17 cellular contexts compared by ENCODE assay signal in genomic region chr9:20295555-20295954, GRCh38.
A peak's percentile ranks its signal among the peaks of the same experiment; 100 is the strongest.
DNase-seq lines count a peak whose midpoint lies in the region; ATAC-seq and TF ChIP-seq lines count a peak whose summit lies in the region.
"Had no signal": no experiment of that assay in that cellular context is flagged by ENCODE, and none has a peak within 500 bp of the region (broad histone marks: within the 10 kb centered on the region; RNA-seq: fewer than 3 reads in every experiment).

No MANE protein-coding gene starts in this region.

- no peak for ATAC-seq in IMR-90 (ENCODE audit: low read depth)

- no peak for TF ChIP-seq EP300 in esophagus muscularis mucosa (IDR thresholded peaks at IDR 0.05)

- no peaks in the 10 kb centered on the region for H3K79me2 ChIP-seq in mammary epithelial cell (ENCODE audit: insufficient read depth, low read length)

- H2AFZ ChIP-seq in mammary epithelial cell (ENCODE audit: low read depth, low read length): peak overlapping the region; percentile 51
- H2AFZ ChIP-seq in IMR-90 (replicated peaks; ENCODE audit: low read length, poor library complexity): no peak overlapping the region
- H2AFZ ChIP-seq: GM23248 had no signal

- H2AK9ac ChIP-seq in IMR-90 (replicated peaks; ENCODE audit: low read depth, low read length, poor library complexity): no peak overlapping the region

- no peak overlapping the region for H3K14ac ChIP-seq in IMR-90 (replicated peaks; ENCODE audit: low read depth, low read length)

- no peak overlapping the region for H3K18ac ChIP-seq in IMR-90 (ENCODE audit: low read depth, low read length)

- H3K27ac ChIP-seq in mammary epithelial cell (ENCODE audit: insufficient read depth, low read depth, low read length): no peak overlapping the region
- H3K27ac ChIP-seq in IMR-90 (ENCODE audit: insufficient read depth, low read length): no peak overlapping the region
- H3K27ac ChIP-seq in esophagus muscularis mucosa (replicated peaks in 1 of 4): peak overlapping the region; percentile 0 to 47 (median 16)
- peak overlapping the region; percentile 8 to 21 for H3K27ac ChIP-seq in uterus
- H3K27ac ChIP-seq: GM23248 had no signal

- no peak overlapping the region for H3K4me2 ChIP-seq in mammary epithelial cell (ENCODE audit: insufficient read depth, low read depth, low read length)
- no peak overlapping the region for H3K4me2 ChIP-seq in IMR-90 (ENCODE audit: low read depth, low read length)

- no peak overlapping the region for H3K27ac Mint-ChIP-seq in MCF 10A (ENCODE audit: low read depth, unreplicated experiment)
- H3K27ac Mint-ChIP-seq: CD4-positive, alpha-beta memory T cell; HFFc6 had no signal

- H2AK5ac ChIP-seq in IMR-90 (ENCODE audit: low read depth, low read length): no peak overlapping the region

- no peaks in the 10 kb centered on the region for H3K27me3 ChIP-seq in mammary epithelial cell (ENCODE audit: insufficient read depth, low read length)
- H3K27me3 ChIP-seq in IMR-90 (ENCODE audit: control insufficient read depth, insufficient read depth, low read length): no peaks in the 10 kb centered on the region
- H3K27me3 ChIP-seq in esophagus muscularis mucosa: no peaks in the 10 kb centered on the region
- no peaks in the 10 kb centered on the region for H3K27me3 ChIP-seq in uterus

- H3K9me1 ChIP-seq in IMR-90 (ENCODE audit: insufficient read depth, low read length): peaks cover 11% of the 10 kb centered on the region

- WGBS in mammary epithelial cell (ENCODE audit: low coverage, missing lambda C conversion rate): 100% methylated on average over 1 of the region's 1 CpG
- WGBS in IMR-90 (ENCODE audit: extremely low coverage in 2 of 2, insufficient read length in 1 of 2), 2 experiments: no CpG with 5 or more reads among the region's 1 CpG
- WGBS in esophagus muscularis mucosa: 92% methylated on average over 1 of the region's 1 CpG

- POLR2A ChIA-PET in MCF 10A (lab: Yijun Ruan, JAX): no interaction called here
- POLR2A ChIA-PET in IMR-90 (lab: Charles Lee; ENCODE audit: unreplicated experiment): no interaction called here

- CTCF ChIA-PET in mammary epithelial cell (lab: Charles Lee; ENCODE audit: low non-redundant PET) (no interaction called here), MCF 10A (lab: Yijun Ruan, JAX) (no interaction called here), IMR-90 (lab: Yijun Ruan, JAX) (no interaction called here)

- H3K4ac ChIP-seq in IMR-90 (ENCODE audit: low read depth, low read length): peak overlapping the region; percentile 71; the same call in 1 of the 2 replicates

- dilution Hi-C loops in mammary epithelial cell (cut with HindIII; ENCODE audit: low sequenced_read_pairs) (no loop called here), IMR-90 (cut with HindIII; ENCODE audit: low sequenced_read_pairs, unreplicated experiment) (no loop called here)

- no peak overlapping the region for H3K4me3 ChIP-seq in mammary epithelial cell (replicated peaks in 1 of 3; ENCODE audit: insufficient read depth in 1 of 3, low read depth in 2 of 3, low read length in 3 of 3)
- H3K4me3 ChIP-seq in IMR-90 (ENCODE audit: insufficient read depth, low read depth, low read length): no peak overlapping the region
- no peak overlapping the region for H3K4me3 ChIP-seq in esophagus muscularis mucosa
- no peak overlapping the region for H3K4me3 ChIP-seq in uterus
- H3K4me3 ChIP-seq: GM23248, HAP-1 had no signal

- TF ChIP-seq POLR2A in IMR-90 (IDR thresholded peaks at IDR 0.05; ENCODE audit: low read depth, low read length): no peak
- TF ChIP-seq POLR2A in esophagus muscularis mucosa (IDR thresholded peaks at IDR 0.05; ENCODE audit: low read depth): no peak
- TF ChIP-seq POLR2A in uterus (IDR thresholded peaks at IDR 0.05): no peak

- H2BK5ac ChIP-seq in IMR-90 (ENCODE audit: low read depth, low read length, poor library complexity, severe bottlenecking): no peak overlapping the region

- H4K5ac ChIP-seq in IMR-90 (ENCODE audit: low read depth, low read length): no peak overlapping the region

- TF ChIP-seq CTCF in mammary epithelial cell (conservative IDR thresholded peaks at IDR 0.05 in 1 of 2, IDR thresholded peaks at IDR 0.05 in 1 of 2; ENCODE audit: extremely low read depth in 1 of 2, insufficient read depth in 1 of 2, low read depth in 1 of 2, low read length in 2 of 2) (no peak), MCF 10A (IDR thresholded peaks at IDR 0.05; ENCODE audit: unreplicated experiment) (no peak), IMR-90 (conservative IDR thresholded peaks at IDR 0.05; ENCODE audit: low read depth, low read length) (no peak), esophagus muscularis mucosa (IDR thresholded peaks at IDR 0.05) (no peak), uterus (IDR thresholded peaks at IDR 0.05) (no peak)

- H3K56ac ChIP-seq in IMR-90 (ENCODE audit: extremely low read depth, insufficient read depth, low read length): no peak overlapping the region

- H3K4me1 ChIP-seq in mammary epithelial cell (ENCODE audit: insufficient read depth, low read length): peaks cover 16% of the 10 kb centered on the region
- peaks cover 5% of the 10 kb centered on the region for H3K4me1 ChIP-seq in IMR-90 (ENCODE audit: control insufficient read depth, insufficient read depth, low read length)
- peaks cover 0 to 43% (median 32%) of the 10 kb centered on the region in 4 donors for H3K4me1 ChIP-seq in esophagus muscularis mucosa
- H3K4me1 ChIP-seq in uterus: peaks cover 0 to 4% of the 10 kb centered on the region in 2 donors
- H3K4me1 ChIP-seq: HAP-1 had no signal

- intact Hi-C loops in mammary epithelial cell (cut with micrococcal nuclease): no loop called here
- intact Hi-C loops in MCF 10A (cut with micrococcal nuclease): no loop called here
- intact Hi-C loops in IMR-90 (cut with micrococcal nuclease): no loop called here
- intact Hi-C loops in esophagus muscularis mucosa (cut with DNase I): no loop called here
- intact Hi-C loops in uterus (cut with DNase I; ENCODE audit: low total_unique reads): no loop called here

- H3K9me3 Mint-ChIP-seq in MCF 10A (ENCODE audit: unreplicated experiment): peaks cover 13% of the 10 kb centered on the region
- H3K9me3 Mint-ChIP-seq: HFFc6 had no signal

- H3K23ac ChIP-seq in IMR-90 (ENCODE audit: low read depth, low read length): no peak overlapping the region

- H3K4me1 Mint-ChIP-seq in MCF 10A (ENCODE audit: insufficient read depth, unreplicated experiment): peaks cover 6% of the 10 kb centered on the region

- no peaks in the 10 kb centered on the region for H3K9me3 ChIP-seq in mammary epithelial cell (replicated peaks; ENCODE audit: insufficient read depth, low read length)
- H3K9me3 ChIP-seq in IMR-90 (ENCODE audit: control insufficient read depth, insufficient read depth, low read length): no peaks in the 10 kb centered on the region
- H3K9me3 ChIP-seq in esophagus muscularis mucosa: no peaks in the 10 kb centered on the region
- H3K9me3 ChIP-seq in uterus: no peaks in the 10 kb centered on the region
- H3K9me3 ChIP-seq: HAP-1 had no signal

- H3K27me3 Mint-ChIP-seq in MCF 10A (ENCODE audit: insufficient read depth, unreplicated experiment): no peaks in the 10 kb centered on the region
- H3K27me3 Mint-ChIP-seq: CD4-positive, alpha-beta memory T cell had no signal

- H4K91ac ChIP-seq in IMR-90 (ENCODE audit: insufficient read depth, low read depth, low read length): peak overlapping the region; percentile 43; the same call in 1 of the 2 replicates

- no peak overlapping the region; a peak in 1 of 4 replicates for H4K8ac ChIP-seq in IMR-90 (ENCODE audit: low read depth in 2 of 2, low read length in 2 of 2)

- no peaks in the 10 kb centered on the region for H3K79me1 ChIP-seq in IMR-90 (ENCODE audit: low read depth in 1 of 2, low read length in 2 of 2)

- H2BK15ac ChIP-seq in IMR-90 (ENCODE audit: low read depth, low read length): no peak overlapping the region; the same call in 2 of the 3 replicates

- BruUV-seq in mammary epithelial cell (replicated peaks; lab: Mats Ljungman, UMichigan): no TSS peak
- BruUV-seq in MCF 10A (replicated peaks; lab: Mats Ljungman, UMichigan): no TSS peak
- no TSS peak for BruUV-seq in IMR-90 (replicated peaks; lab: Mats Ljungman, UMichigan)

- no peaks in the 10 kb centered on the region for H4K20me1 ChIP-seq in mammary epithelial cell (ENCODE audit: insufficient read depth, low read length)
- H4K20me1 ChIP-seq in IMR-90 (ENCODE audit: insufficient read depth, low read length): no peaks in the 10 kb centered on the region

- in situ Hi-C loops in mammary epithelial cell (cut with MboI; ENCODE audit: low sequenced_read_pairs in 2 of 2): no loop called here
- in situ Hi-C loops in IMR-90 (cut with MboI; ENCODE audit: low sequenced_read_pairs): no loop called here

- DNase-seq in mammary epithelial cell: no peak
- DNase-seq in MCF 10A (ENCODE audit: unreplicated experiment): no peak
- DNase-seq in IMR-90: no peak
- no peak for DNase-seq in esophagus muscularis mucosa (ENCODE audit: extremely low spot score)
- DNase-seq in uterus: no peak
- DNase-seq in stimulated activated CD4-positive, alpha-beta T cell treated with anti-CD3 and anti-CD28 coated beads, Interleukin-2, amount 100 ng/mL, for 24 hours: no peak
- no peak for DNase-seq in SHP77 treated with DMSO at 0.1 percent for 48 hours (lab: John Stamatoyannopoulos, UW)
- DNase-seq: C1 segment of cervical spinal cord; Calu3; CD4-positive, alpha-beta memory T cell; COR-L47; DMS53; DMS79 treated with DMSO at 0.1 percent for 48 hours; GF-D8; GM23248; HFFc6 had no signal

- H3K4me3 Mint-ChIP-seq in MCF 10A (ENCODE audit: unreplicated experiment): no peak overlapping the region
- H3K4me3 Mint-ChIP-seq: CD4-positive, alpha-beta memory T cell; HFFc6 had no signal

- 0 out of 2 replicates have a peak overlapping the region, but pooled peaks have one; percentile 11 for H2BK120ac ChIP-seq in IMR-90 (ENCODE audit: low read depth, low read length)

- no peak overlapping the region for H2BK20ac ChIP-seq in IMR-90 (ENCODE audit: low read depth, low read length)

- H3K36me3 ChIP-seq in mammary epithelial cell (ENCODE audit: insufficient read depth, low read length): no peaks in the 10 kb centered on the region
- no peaks in the 10 kb centered on the region for H3K36me3 ChIP-seq in IMR-90 (ENCODE audit: control insufficient read depth, insufficient read depth, low read length)
- H3K36me3 ChIP-seq in esophagus muscularis mucosa: no peaks in the 10 kb centered on the region
- H3K36me3 ChIP-seq in uterus: no peaks in the 10 kb centered on the region
- H3K36me3 ChIP-seq: HAP-1 had no signal

- no peaks in the 10 kb centered on the region for H3K36me3 Mint-ChIP-seq in MCF 10A (ENCODE audit: insufficient read depth, unreplicated experiment)

- H3K9ac ChIP-seq in mammary epithelial cell (ENCODE audit: insufficient read depth, low read length) (no peak overlapping the region), IMR-90 (ENCODE audit: low read depth, low read length) (no peak overlapping the region)
- H3K9ac ChIP-seq: GM23248 had no signal

- TF ChIP-seq RAD21 in IMR-90 (IDR thresholded peaks at IDR 0.05; ENCODE audit: low read length): no peak

TF ChIP-seq in IMR-90, 13 proteins besides CTCF, POLR2A, EP300 and RAD21 (continues in another document):
- TF ChIP-seq CHD1 (IDR thresholded peaks at IDR 0.05; ENCODE audit: low read depth, low read length) (no peak), MAFK (IDR thresholded peaks at IDR 0.05; ENCODE audit: low read depth, low read length) (no peak), FOS (IDR thresholded peaks at IDR 0.05; ENCODE audit: low read depth, low read length) (no peak), CEBPB (IDR thresholded peaks at IDR 0.05; ENCODE audit: low read depth, low read length) (no peak), RCOR1 (IDR thresholded peaks at IDR 0.05; ENCODE audit: insufficient replicate concordance, low read length) (no peak)

Comparison
In these comparisons a context has a peak if more than half of its experiments do, and no peak if none do; other contexts are left out.
1. H3K27ac ChIP-seq: peak in esophagus muscularis mucosa (4 of 4) and uterus (2 of 2); none in mammary epithelial cell (single experiment) and IMR-90 (single experiment).